In genomic region chr17:50559674-50560184, GRCh38 we compare ENCODE assay signal across 8 cellular contexts. TPM values are rescaled to one million over a fixed set of nuclear protein-coding genes. Genes with fewer than 3 reads are reported as not detected.
DNase-seq lines count a peak whose midpoint lies in the region; ATAC-seq, FAIRE-seq and TF ChIP-seq lines count a peak whose summit lies in the region.

No MANE protein-coding gene starts in this region.

- H3K36me3 ChIP-seq in OCI-LY3 (replicated peaks; ENCODE audit: low read depth, low read length) (no peaks in the 10 kb centered on the region), bronchial epithelial cell (ENCODE audit: control insufficient read depth, insufficient read depth, low read length) (peaks cover 4% of the 10 kb centered on the region)

- H2AFZ ChIP-seq in OCI-LY3 (ENCODE audit: low read depth, low read length), result no peak overlapping the region

- H3K4me2 ChIP-seq in OCI-LY3 (ENCODE audit: low read length), result peak overlapping the region; percentile 91

- ATAC-seq in activated CD4-positive, CD25-positive, alpha-beta regulatory T cell treated with anti-CD3 and anti-CD28 coated beads, Interleukin-2, amount 50 U/mL, for 24 hours, result peak; percentile 22 to 24
- peak; percentile 50 to 57 for ATAC-seq in stimulated activated naive B cell treated with anti-CD40 and anti-IgM and Interleukin-4, amounts not matched to agents 10 μg/mL and 1 μg/mL and 100 μg/mL, for 72 hours (replicated peaks)
- ATAC-seq in HG03108 (IDR thresholded peaks at IDR 0.05; ENCODE audit: unreplicated experiment) (no peak), GM18858 (IDR thresholded peaks at IDR 0.05; ENCODE audit: unreplicated experiment) (no peak)

- peak overlapping the region; percentile 25 for H3K27ac Mint-ChIP-seq in stimulated activated naive B cell treated with anti-CD40 and anti-IgM and Interleukin-4, amounts not matched to agents 10 μg/mL and 1 μg/mL and 100 μg/mL, for 72 hours

- H3K27ac ChIP-seq in OCI-LY3 (ENCODE audit: low read length), result no peak overlapping the region

- H3K9ac ChIP-seq in OCI-LY3 (ENCODE audit: low read length), result no peak overlapping the region

- H3K79me2 ChIP-seq in OCI-LY3 (ENCODE audit: low read length), result no peaks in the 10 kb centered on the region

- peak overlapping the region; percentile 84 to 90 for H3K4me3 Mint-ChIP-seq in stimulated activated naive B cell treated with anti-CD40 and anti-IgM and Interleukin-4, amounts not matched to agents 10 μg/mL and 1 μg/mL and 100 μg/mL, for 72 hours

- no peaks in the 10 kb centered on the region for H4K20me1 ChIP-seq in OCI-LY3 (ENCODE audit: insufficient read depth, low read length)

- H3K27me3 ChIP-seq in OCI-LY3 (ENCODE audit: low read depth, low read length) (peaks cover 22% of the 10 kb centered on the region), bronchial epithelial cell (ENCODE audit: control insufficient read depth, insufficient read depth, low read length) (peaks cover 47% of the 10 kb centered on the region)

- no peaks in the 10 kb centered on the region for H3K9me3 ChIP-seq in OCI-LY3 (ENCODE audit: insufficient read depth, low read length)

- peaks cover 18 to 33% of the 10 kb centered on the region in 2 donors for H3K4me1 Mint-ChIP-seq in stimulated activated naive B cell treated with anti-CD40 and anti-IgM and Interleukin-4, amounts not matched to agents 10 μg/mL and 1 μg/mL and 100 μg/mL, for 72 hours

- no peak for FAIRE-seq in bronchial epithelial cell (lab: Jason Lieb, UNC)

- H3K4me1 ChIP-seq in OCI-LY3 (ENCODE audit: low read length), result peaks cover 4% of the 10 kb centered on the region; the same call in 1 of the 2 replicates

- peaks cover 68 to 69% of the 10 kb centered on the region in 2 donors for H3K27me3 Mint-ChIP-seq in stimulated activated naive B cell treated with anti-CD40 and anti-IgM and Interleukin-4, amounts not matched to agents 10 μg/mL and 1 μg/mL and 100 μg/mL, for 72 hours

- TF ChIP-seq CTCF in OCI-LY3 (IDR thresholded peaks at IDR 0.05; ENCODE audit: low read depth, low read length), result no peak
- TF ChIP-seq CTCF in bronchial epithelial cell (IDR thresholded peaks at IDR 0.05; ENCODE audit: insufficient read depth, low read length, severe bottlenecking), result no peak

- H3K4me3 ChIP-seq in OCI-LY3 (ENCODE audit: low read length) (peak overlapping the region; percentile 75), bronchial epithelial cell (ENCODE audit: low read depth, low read length) (peak overlapping the region; percentile 28)

- H3K36me3 Mint-ChIP-seq in stimulated activated naive B cell treated with anti-CD40 and anti-IgM and Interleukin-4, amounts not matched to agents 10 μg/mL and 1 μg/mL and 100 μg/mL, for 72 hours, result peaks cover 3 to 14% of the 10 kb centered on the region in 2 donors

- no peaks in the 10 kb centered on the region for H3K9me3 Mint-ChIP-seq in stimulated activated naive B cell treated with anti-CD40 and anti-IgM and Interleukin-4, amounts not matched to agents 10 μg/mL and 1 μg/mL and 100 μg/mL, for 72 hours

- no peak for DNase-seq in activated CD4-positive, CD25-positive, alpha-beta regulatory T cell treated with anti-CD3 and anti-CD28 coated beads, Interleukin-2, amount 50 U/mL, for 72 hours
- peak; percentile 41 for DNase-seq in bronchial epithelial cell (ENCODE audit: low read depth)
- DNase-seq in kidney tubule cell (ENCODE audit: low spot score), result peak; percentile 12
- no peak for DNase-seq in stimulated activated naive B cell treated with anti-CD40 and anti-IgM and Interleukin-4, amounts not matched to agents 10 μg/mL and 1 μg/mL and 100 μg/mL, for 72 hours

RNA-seq across cellular contexts. Expression of gene CACNA1G, which starts 0.8 kb away (rescaled TPM):
- total RNA-seq in bronchial epithelial cell, result not detected in 2 replicates

RNA-seq across cellular contexts. Expression of gene SPATA20, which starts 12.8 kb away (rescaled TPM):
- 18.6 and 25.0 TPM in 2 replicates for total RNA-seq in bronchial epithelial cell

RNA-seq across cellular contexts. Expression of gene EPN3, which starts 27.2 kb away (rescaled TPM):
- 2.9 and 10.9 TPM in 2 replicates for total RNA-seq in bronchial epithelial cell

RNA-seq across cellular contexts. Expression of gene MYCBPAP, which starts 51.5 kb away (rescaled TPM):
- 0.13 and 0.26 TPM in 2 replicates for total RNA-seq in bronchial epithelial cell

Comparison
In these comparisons a context has a peak if more than half of its experiments do, and no peak if none do; other contexts are left out.
1. ATAC-seq: peak in activated CD4-positive, CD25-positive, alpha-beta regulatory T cell treated with anti-CD3 and anti-CD28 coated beads, Interleukin-2, amount 50 U/mL, for 24 hours (2 of 2) and stimulated activated naive B cell treated with anti-CD40 and anti-IgM and Interleukin-4, amounts not matched to agents 10 μg/mL and 1 μg/mL and 100 μg/mL, for 72 hours (2 of 2); none in HG03108 (single experiment) and GM18858 (single experiment).
2. DNase-seq: peak in bronchial epithelial cell (single experiment) and kidney tubule cell (single experiment); none in activated CD4-positive, CD25-positive, alpha-beta regulatory T cell treated with anti-CD3 and anti-CD28 coated beads, Interleukin-2, amount 50 U/mL, for 72 hours (single experiment) and stimulated activated naive B cell treated with anti-CD40 and anti-IgM and Interleukin-4, amounts not matched to agents 10 μg/mL and 1 μg/mL and 100 μg/mL, for 72 hours (single experiment).